15 cellular contexts compared by ENCODE assay signal in genomic region chr2:136126021-136126420, GRCh38. TPM values are rescaled to one million over a fixed set of nuclear protein-coding genes. Genes with fewer than 3 reads are reported as not detected.
DNase-seq lines count a peak whose midpoint lies in the region; ATAC-seq and TF ChIP-seq lines count a peak whose summit lies in the region.
"Had no signal": no experiment of that assay in that cellular context is flagged by ENCODE, and none has a peak within 500 bp of the region (broad histone marks: within the 10 kb centered on the region; RNA-seq: fewer than 3 reads in every experiment).

No MANE protein-coding gene starts in this region.

- no peaks in the 10 kb centered on the region for H3K36me3 ChIP-seq in CD8-positive, alpha-beta T cell (ENCODE audit: insufficient read depth, low read length)
- H3K36me3 ChIP-seq in HUES48 (ENCODE audit: control insufficient read depth, insufficient read depth, low read length) (no peaks in the 10 kb centered on the region), SJCRH30 (no peaks in the 10 kb centered on the region)
- H3K36me3 ChIP-seq in naive thymus-derived CD4-positive, alpha-beta T cell (ENCODE audit: control insufficient read depth in 2 of 3, insufficient read depth in 3 of 3, low read length in 3 of 3): no peaks in the 10 kb centered on the region

- intact Hi-C loops in CD8-positive, alpha-beta T cell (cut with DNase I, micrococcal nuclease): no loop called here
- intact Hi-C loops in naive thymus-derived CD4-positive, alpha-beta T cell (cut with micrococcal nuclease): no loop called here

- H3K27me3 Mint-ChIP-seq in CD8-positive, alpha-beta T cell (ENCODE audit: low read depth): no peaks in the 10 kb centered on the region
- H3K27me3 Mint-ChIP-seq in naive thymus-derived CD4-positive, alpha-beta T cell: peaks cover 0 to 80% (median 0%) of the 10 kb centered on the region in 5 donors

- H3K4me1 Mint-ChIP-seq in CD8-positive, alpha-beta T cell (ENCODE audit: low read depth): peaks cover 97% of the 10 kb centered on the region
- peaks cover 48 to 100% (median 96%) of the 10 kb centered on the region in 7 donors for H3K4me1 Mint-ChIP-seq in naive thymus-derived CD4-positive, alpha-beta T cell

- H3K27ac ChIP-seq in CD8-positive, alpha-beta T cell (ENCODE audit: low read depth, low read length): peak overlapping the region; percentile 98
- H3K27ac ChIP-seq in HUES48 (ENCODE audit: low read depth, low read length) (peak overlapping the region; percentile 66), SJCRH30 (no peak overlapping the region)
- H3K27ac ChIP-seq in naive thymus-derived CD4-positive, alpha-beta T cell (ENCODE audit: low read depth, low read length): peak overlapping the region; percentile 99
- H3K27ac ChIP-seq: C4-2B had no signal

- H3K9me3 ChIP-seq in CD8-positive, alpha-beta T cell (ENCODE audit: low read length): no peaks in the 10 kb centered on the region
- H3K9me3 ChIP-seq in HUES48 (ENCODE audit: control insufficient read depth, insufficient read depth, low read length): no peaks in the 10 kb centered on the region
- no peaks in the 10 kb centered on the region for H3K9me3 ChIP-seq in SJCRH30 (replicated peaks)
- H3K9me3 ChIP-seq in naive thymus-derived CD4-positive, alpha-beta T cell (ENCODE audit: control insufficient read depth in 2 of 3, low read length in 3 of 3): no peaks in the 10 kb centered on the region

- H3K9me3 Mint-ChIP-seq in CD8-positive, alpha-beta T cell: no peaks in the 10 kb centered on the region
- H3K9me3 Mint-ChIP-seq in naive thymus-derived CD4-positive, alpha-beta T cell: peaks cover 0 to 5% (median 0%) of the 10 kb centered on the region in 11 donors
- H3K9me3 Mint-ChIP-seq: activated T-cell treated with anti-CD3 and anti-CD28 coated beads, Interleukin-2, amount 50 U/mL, for 24 hours had no signal

- no peaks in the 10 kb centered on the region for H3K27me3 ChIP-seq in CD8-positive, alpha-beta T cell (ENCODE audit: insufficient read depth, low read length)
- H3K27me3 ChIP-seq in HUES48 (ENCODE audit: control insufficient read depth, insufficient read depth, low read length) (peaks cover 12% of the 10 kb centered on the region), SJCRH30 (no peaks in the 10 kb centered on the region; the same call in 1 of the 2 replicates)
- no peaks in the 10 kb centered on the region for H3K27me3 ChIP-seq in naive thymus-derived CD4-positive, alpha-beta T cell (ENCODE audit: control insufficient read depth in 2 of 2, insufficient read depth in 2 of 2, low read length in 2 of 2)

- H3K4me3 ChIP-seq in CD8-positive, alpha-beta T cell (ENCODE audit: low read depth, low read length): peak overlapping the region; percentile 21
- H3K4me3 ChIP-seq in HUES48 (ENCODE audit: low read depth, low read length) (0 out of 2 replicates have a peak overlapping the region, but pooled peaks have one; percentile 2), SJCRH30 (peak overlapping the region; percentile 28)
- H3K4me3 ChIP-seq in naive thymus-derived CD4-positive, alpha-beta T cell (ENCODE audit: low read length): no peak overlapping the region

- H3K4me1 ChIP-seq in CD8-positive, alpha-beta T cell (ENCODE audit: insufficient read depth, low read length): peaks cover 96% of the 10 kb centered on the region
- H3K4me1 ChIP-seq in HUES48 (ENCODE audit: control insufficient read depth, insufficient read depth, low read length) (peaks cover 31% of the 10 kb centered on the region), SJCRH30 (peaks cover 42% of the 10 kb centered on the region)
- H3K4me1 ChIP-seq in naive thymus-derived CD4-positive, alpha-beta T cell (ENCODE audit: control insufficient read depth in 2 of 2, insufficient read depth in 2 of 2, low read length in 2 of 2): peaks cover 72 to 81% of the 10 kb centered on the region in 2 donors

- no peaks in the 10 kb centered on the region for H3K36me3 Mint-ChIP-seq in CD8-positive, alpha-beta T cell
- H3K36me3 Mint-ChIP-seq in naive thymus-derived CD4-positive, alpha-beta T cell: peaks cover 0 to 11% (median 0%) of the 10 kb centered on the region in 5 donors

- no peak overlapping the region for H3K9ac ChIP-seq in HUES48 (ENCODE audit: low read depth, low read length)

- POLR2A ChIA-PET in CD8-positive, alpha-beta T cell (lab: Charles Lee): interaction anchor here (0.9 to 15.0 kb wide), 7 partner anchors 7 to 212 kb away, joined by 3 to 328 read pairs (median 4); no protein-coding TSS in a partner anchor
- POLR2A ChIA-PET in naive thymus-derived CD4-positive, alpha-beta T cell (lab: Charles Lee): interaction anchor here (0.6 to 6.0 kb wide), 10 partner anchors 8 to 251 kb away, joined by 3 to 178 read pairs (median 5); no protein-coding TSS in a partner anchor

- peak overlapping the region; percentile 27 for H3K4me3 Mint-ChIP-seq in CD8-positive, alpha-beta T cell
- H3K4me3 Mint-ChIP-seq in naive thymus-derived CD4-positive, alpha-beta T cell: peak overlapping the region in 9 of 10 donors; percentile 9 to 92 (median 78)
- H3K4me3 Mint-ChIP-seq: activated CD4-positive, alpha-beta T cell treated with anti-CD3 and anti-CD28 coated beads for 36 hours had no signal

- H3K27ac Mint-ChIP-seq in CD8-positive, alpha-beta T cell: peak overlapping the region; percentile 100
- H3K27ac Mint-ChIP-seq in naive thymus-derived CD4-positive, alpha-beta T cell: peak overlapping the region in 8 of 9 donors; percentile 99 to 100 (median 99)

- no peak for ATAC-seq in CD8-positive, alpha-beta T cell
- no peak for ATAC-seq in naive thymus-derived CD4-positive, alpha-beta T cell
- ATAC-seq: activated CD4-positive, alpha-beta T cell treated with anti-CD3 and anti-CD28 coated beads for 36 hours; Panc1 had no signal

- CTCF ChIA-PET in CD8-positive, alpha-beta T cell (lab: Charles Lee): interaction anchor here (1.0 to 2.4 kb wide), 4 partner anchors 9 to 258 kb away, joined by 3 to 8 read pairs (median 6); no protein-coding TSS in a partner anchor
- CTCF ChIA-PET in naive thymus-derived CD4-positive, alpha-beta T cell (lab: Charles Lee): interaction anchor here (0.7 to 2.0 kb wide), 4 partner anchors 9 to 252 kb away, joined by 3 to 8 read pairs (median 4); no protein-coding TSS in a partner anchor

- no peak for DNase-seq in CD8-positive, alpha-beta T cell
- DNase-seq in SJCRH30 (peak in 1 of 2 experiments; percentile 30), NCI-H2107 treated with DMSO at 0.1 percent for 48 hours (lab: John Stamatoyannopoulos, UW; ENCODE audit: unreplicated experiment) (no peak), Kasumi-1 (lab: John Stamatoyannopoulos, UW) (no peak)
- no peak for DNase-seq in naive thymus-derived CD4-positive, alpha-beta T cell
- no peak for DNase-seq in activated CD4-positive, alpha-beta T cell treated with anti-CD3 and anti-CD28 coated beads for 4 hours
- DNase-seq: activated CD4-positive, alpha-beta T cell treated with anti-CD3 and anti-CD28 coated beads for 36 hours; activated T-cell treated with anti-CD3 and anti-CD28 coated beads, Interleukin-2, amount 50 U/mL, for 24 hours; head of caudate nucleus; KBM-7; NCI-H2081 treated with DMSO at 0.1 percent for 48 hours; stimulated activated CD4-positive, alpha-beta T cell treated with anti-CD3 and anti-CD28 coated beads, Interleukin-1b, Interleukin-23, amount 100 ng/mL, for 48 hours had no signal

- no peak for TF ChIP-seq CTCF in CD8-positive, alpha-beta T cell (IDR thresholded peaks at IDR 0.05)

RNA-seq across cellular contexts. Expression of gene CXCR4, which starts 8.1 kb away (rescaled TPM):
- 1,000 to 10,000 TPM; 2,159 to 2,188 TPM for total RNA-seq in CD8-positive, alpha-beta T cell
- total RNA-seq in SJCRH30 (2014; rRNA removed; shearing (Covaris generic)): 161 and 164 TPM in 2 replicates
- total RNA-seq in naive thymus-derived CD4-positive, alpha-beta T cell: 1,000 to 10,000 TPM in 1 of 5 experiments, 100 to 1,000 TPM in 4; 239 to 1,323 (median 255) TPM
- polyA plus RNA-seq in naive thymus-derived CD4-positive, alpha-beta T cell: 100 to 1,000 TPM; 368 to 502 TPM
